1 cellular context compared by ENCODE assay signal in the genomic region with DNA sequence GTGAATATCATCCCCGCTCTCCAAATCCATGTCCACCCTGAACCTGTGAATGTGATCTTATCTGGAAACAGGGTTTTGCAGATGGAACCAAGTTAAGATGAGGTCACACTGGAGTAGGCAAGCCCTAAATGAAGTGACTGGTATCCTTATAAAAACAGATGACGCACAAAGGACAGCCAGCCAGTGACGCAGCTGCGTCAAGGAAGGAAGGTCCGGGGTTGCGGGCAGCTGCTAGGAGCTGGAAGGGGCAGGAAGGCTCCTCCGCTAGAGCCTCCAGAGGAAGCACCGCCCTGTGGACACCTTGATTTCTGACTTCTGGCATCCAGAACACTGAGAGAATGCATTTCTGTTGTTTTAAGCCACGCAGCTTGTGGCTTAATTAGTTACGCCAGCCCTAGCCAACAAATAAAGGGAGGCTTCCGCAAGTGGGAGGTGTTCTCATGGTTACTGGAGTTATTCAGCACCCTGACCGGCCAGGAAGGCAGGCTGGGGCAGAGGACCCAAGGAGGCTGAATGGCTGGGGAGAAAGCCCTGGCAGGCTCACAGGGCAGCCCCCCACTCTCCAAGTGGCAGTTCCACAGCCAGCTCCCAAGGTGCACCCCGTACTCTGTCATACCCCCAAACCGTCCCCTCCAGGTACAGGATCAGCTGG.
A peak's percentile ranks its signal among the peaks of the same experiment; 100 is the strongest.
TF ChIP-seq lines count a peak whose summit lies in the region.

No MANE protein-coding gene starts in this region.

TF ChIP-seq in HEK293, 187 proteins besides CTCF, POLR2A, EP300 and RAD21 (continued from another document):
- TF ChIP-seq, protein P1, sequence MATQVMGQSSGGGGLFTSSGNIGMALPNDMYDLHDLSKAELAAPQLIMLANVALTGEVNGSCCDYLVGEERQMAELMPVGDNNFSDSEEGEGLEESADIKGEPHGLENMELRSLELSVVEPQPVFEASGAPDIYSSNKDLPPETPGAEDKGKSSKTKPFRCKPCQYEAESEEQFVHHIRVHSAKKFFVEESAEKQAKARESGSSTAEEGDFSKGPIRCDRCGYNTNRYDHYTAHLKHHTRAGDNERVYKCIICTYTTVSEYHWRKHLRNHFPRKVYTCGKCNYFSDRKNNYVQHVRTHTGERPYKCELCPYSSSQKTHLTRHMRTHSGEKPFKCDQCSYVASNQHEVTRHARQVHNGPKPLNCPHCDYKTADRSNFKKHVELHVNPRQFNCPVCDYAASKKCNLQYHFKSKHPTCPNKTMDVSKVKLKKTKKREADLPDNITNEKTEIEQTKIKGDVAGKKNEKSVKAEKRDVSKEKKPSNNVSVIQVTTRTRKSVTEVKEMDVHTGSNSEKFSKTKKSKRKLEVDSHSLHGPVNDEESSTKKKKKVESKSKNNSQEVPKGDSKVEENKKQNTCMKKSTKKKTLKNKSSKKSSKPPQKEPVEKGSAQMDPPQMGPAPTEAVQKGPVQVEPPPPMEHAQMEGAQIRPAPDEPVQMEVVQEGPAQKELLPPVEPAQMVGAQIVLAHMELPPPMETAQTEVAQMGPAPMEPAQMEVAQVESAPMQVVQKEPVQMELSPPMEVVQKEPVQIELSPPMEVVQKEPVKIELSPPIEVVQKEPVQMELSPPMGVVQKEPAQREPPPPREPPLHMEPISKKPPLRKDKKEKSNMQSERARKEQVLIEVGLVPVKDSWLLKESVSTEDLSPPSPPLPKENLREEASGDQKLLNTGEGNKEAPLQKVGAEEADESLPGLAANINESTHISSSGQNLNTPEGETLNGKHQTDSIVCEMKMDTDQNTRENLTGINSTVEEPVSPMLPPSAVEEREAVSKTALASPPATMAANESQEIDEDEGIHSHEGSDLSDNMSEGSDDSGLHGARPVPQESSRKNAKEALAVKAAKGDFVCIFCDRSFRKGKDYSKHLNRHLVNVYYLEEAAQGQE (tag by site-specific recombination; IDR thresholded peaks at IDR 0.05) = peak; percentile 31; the same call in 1 of the 2 replicates
- TF ChIP-seq ZNF335 (tag by site-specific recombination; conservative IDR thresholded peaks at IDR 0.05) = peak; percentile 72
